ENCODE assay signal across 1 cellular context in genomic region chr1:39770100-39771021, GRCh38.
TF ChIP-seq lines count a peak whose summit lies in the region.

No MANE protein-coding gene starts in this region.

TF ChIP-seq in H1, 55 proteins besides CTCF, POLR2A, EP300 and RAD21:
- TF ChIP-seq KDM4A (IDR thresholded peaks at IDR 0.05; ENCODE audit: low read depth, low read length, severe bottlenecking) = peak; percentile 21
